ENCODE assay signal across 22 cellular contexts in genomic region chr17:52024296-52024870, GRCh38.
A peak's percentile ranks its signal among the peaks of the same experiment; 100 is the strongest.
DNase-seq lines count a peak whose midpoint lies in the region; TF ChIP-seq lines count a peak whose summit lies in the region.
"Had no signal": no experiment of that assay in that cellular context is flagged by ENCODE, and none has a peak within 500 bp of the region (broad histone marks: within the 10 kb centered on the region; RNA-seq: fewer than 3 reads in every experiment).

No MANE protein-coding gene starts in this region.

- peaks cover 0 to 8% of the 10 kb centered on the region in 2 donors for H3K4me1 ChIP-seq in thyroid gland
- H3K4me1 ChIP-seq in CD4-positive, alpha-beta memory T cell (ENCODE audit: insufficient read depth, low read length): no peaks in the 10 kb centered on the region
- H3K4me1 ChIP-seq: BLaER1, body of pancreas, parathyroid adenoma, Peyer's patch, upper lobe of right lung had no signal

- WGBS in thyroid gland, 2 donors: 17 to 53% methylated on average over 2 of the region's 2 CpGs

- no peaks in the 10 kb centered on the region for H3K36me3 ChIP-seq in thyroid gland
- H3K36me3 ChIP-seq in CD4-positive, alpha-beta memory T cell (ENCODE audit: insufficient read depth, low read length): no peaks in the 10 kb centered on the region
- H3K36me3 ChIP-seq: BLaER1, Peyer's patch, upper lobe of right lung had no signal

- H3K9me3 Mint-ChIP-seq in immature natural killer cell (peaks cover 0 to 11% (median 7%) of the 10 kb centered on the region in 6 donors), osteocyte (ENCODE audit: unreplicated experiment) (peaks cover 7% of the 10 kb centered on the region)
- H3K9me3 Mint-ChIP-seq in CD4-positive, alpha-beta memory T cell: peaks cover 0 to 9% (median 4%) of the 10 kb centered on the region in 8 donors

- TF ChIP-seq CTCF in choroid plexus epithelial cell (conservative IDR thresholded peaks at IDR 0.05; ENCODE audit: low read depth, low read length): no peak
- TF ChIP-seq CTCF in thyroid gland (IDR thresholded peaks at IDR 0.05): no peak
- no peak for TF ChIP-seq CTCF in osteocyte (IDR thresholded peaks at IDR 0.05)

- H3K4me3 Mint-ChIP-seq in immature natural killer cell: no peak overlapping the region
- no peak overlapping the region for H3K4me3 Mint-ChIP-seq in CD4-positive, alpha-beta memory T cell
- no peak overlapping the region for H3K4me3 Mint-ChIP-seq in osteocyte (ENCODE audit: unreplicated experiment)
- H3K4me3 Mint-ChIP-seq: activated naive CD8-positive, alpha-beta T cell; naive thymus-derived CD4-positive, alpha-beta T cell had no signal

- no peak overlapping the region for H3K27ac ChIP-seq in thyroid gland
- no peak overlapping the region for H3K27ac ChIP-seq in CD4-positive, alpha-beta memory T cell (ENCODE audit: low read depth, low read length)
- H3K27ac ChIP-seq: 22Rv1, BLaER1, body of pancreas, HL-60, parathyroid adenoma, Peyer's patch, skin epidermis, upper lobe of right lung had no signal

- intact Hi-C loops in thyroid gland (cut with DNase I): no loop called here
- intact Hi-C loops in CD4-positive, alpha-beta memory T cell (cut with micrococcal nuclease): no loop called here

- TF ChIP-seq POLR2A in thyroid gland (IDR thresholded peaks at IDR 0.05): no peak

- H3K9me3 ChIP-seq in thyroid gland: no peaks in the 10 kb centered on the region
- H3K9me3 ChIP-seq in CD4-positive, alpha-beta memory T cell (ENCODE audit: control insufficient read depth in 1 of 2, low read length in 2 of 2): no peaks in the 10 kb centered on the region
- H3K9me3 ChIP-seq: BLaER1, body of pancreas, Peyer's patch, upper lobe of right lung had no signal

- no peak overlapping the region for H3K27ac Mint-ChIP-seq in immature natural killer cell
- no peak overlapping the region for H3K27ac Mint-ChIP-seq in CD4-positive, alpha-beta memory T cell
- no peak overlapping the region for H3K27ac Mint-ChIP-seq in osteocyte (ENCODE audit: unreplicated experiment)
- H3K27ac Mint-ChIP-seq: activated naive CD8-positive, alpha-beta T cell; naive thymus-derived CD4-positive, alpha-beta T cell had no signal

- H3K27me3 ChIP-seq in thyroid gland: no peaks in the 10 kb centered on the region
- no peaks in the 10 kb centered on the region for H3K27me3 ChIP-seq in CD4-positive, alpha-beta memory T cell (ENCODE audit: insufficient read depth, low read length)
- H3K27me3 ChIP-seq: BLaER1, body of pancreas, Peyer's patch, upper lobe of right lung had no signal

- no peaks in the 10 kb centered on the region for H3K36me3 Mint-ChIP-seq in immature natural killer cell
- no peaks in the 10 kb centered on the region for H3K36me3 Mint-ChIP-seq in CD4-positive, alpha-beta memory T cell
- H3K36me3 Mint-ChIP-seq in osteocyte (ENCODE audit: unreplicated experiment): no peaks in the 10 kb centered on the region
- H3K36me3 Mint-ChIP-seq: activated naive CD8-positive, alpha-beta T cell; naive thymus-derived CD4-positive, alpha-beta T cell had no signal

- POLR2A ChIA-PET in CD4-positive, alpha-beta memory T cell (lab: Charles Lee; ENCODE audit: partially characterized antibody): no interaction called here

- CTCF ChIA-PET in CD4-positive, alpha-beta memory T cell (lab: Charles Lee; ENCODE audit: partially characterized antibody): no interaction called here

- H3K27me3 Mint-ChIP-seq in immature natural killer cell (ENCODE audit: low read depth in 3 of 3): peaks cover 0 to 6% (median 1%) of the 10 kb centered on the region in 3 donors
- peaks cover 1% of the 10 kb centered on the region in 2 donors for H3K27me3 Mint-ChIP-seq in CD4-positive, alpha-beta memory T cell
- H3K27me3 Mint-ChIP-seq in osteocyte (ENCODE audit: unreplicated experiment): no peaks in the 10 kb centered on the region

- H3K4me3 ChIP-seq in choroid plexus epithelial cell (ENCODE audit: low read depth, low read length) (no peak overlapping the region), thyroid gland (replicated peaks in 1 of 3) (no peak overlapping the region)
- H3K4me3 ChIP-seq in CD4-positive, alpha-beta memory T cell (ENCODE audit: low read length in 2 of 2): no peak overlapping the region
- H3K4me3 ChIP-seq: BLaER1, body of pancreas, Peyer's patch, skin epidermis, upper lobe of right lung had no signal

- DNase-seq in NCI-H1694 treated with DMSO at 0.1 percent for 48 hours (lab: John Stamatoyannopoulos, UW) (peak; percentile 12), NCI-H1694 (lab: John Stamatoyannopoulos, UW) (no peak), NCI-H69 (lab: John Stamatoyannopoulos, UW) (peak; percentile 17), choroid plexus epithelial cell (ENCODE audit: low read depth) (peak; percentile 3), thyroid gland (peak; percentile 2 to 6), immature natural killer cell (no peak), osteocyte (ENCODE audit: extremely low spot score, unreplicated experiment) (no peak)
- no peak for DNase-seq in CD4-positive, alpha-beta memory T cell
- DNase-seq: body of pancreas; hippocampal formation; naive thymus-derived CD4-positive, alpha-beta T cell; NCI-H748 treated with DMSO at 0.1 percent for 48 hours; Peyer's patch; stimulated activated CD4-positive, alpha-beta T cell treated with anti-CD3 and anti-CD28 coated beads, Interleukin-2, amount 100 ng/mL, for 48 hours; T1000; upper lobe of right lung had no signal

- H3K4me1 Mint-ChIP-seq in immature natural killer cell (no peaks in the 10 kb centered on the region), osteocyte (ENCODE audit: unreplicated experiment) (peaks cover 33% of the 10 kb centered on the region)
- no peaks in the 10 kb centered on the region for H3K4me1 Mint-ChIP-seq in CD4-positive, alpha-beta memory T cell
- H3K4me1 Mint-ChIP-seq: naive thymus-derived CD4-positive, alpha-beta T cell had no signal

Comparison
In these comparisons a context has a peak if more than half of its experiments do, and no peak if none do; other contexts are left out.
1. DNase-seq: peak in NCI-H1694 treated with DMSO at 0.1 percent for 48 hours (single experiment), NCI-H69 (single experiment), choroid plexus epithelial cell (single experiment) and thyroid gland (2 of 2); none in NCI-H1694 (single experiment), immature natural killer cell (0 of 3), CD4-positive, alpha-beta memory T cell (0 of 5) and osteocyte (single experiment).